In the genomic region with DNA sequence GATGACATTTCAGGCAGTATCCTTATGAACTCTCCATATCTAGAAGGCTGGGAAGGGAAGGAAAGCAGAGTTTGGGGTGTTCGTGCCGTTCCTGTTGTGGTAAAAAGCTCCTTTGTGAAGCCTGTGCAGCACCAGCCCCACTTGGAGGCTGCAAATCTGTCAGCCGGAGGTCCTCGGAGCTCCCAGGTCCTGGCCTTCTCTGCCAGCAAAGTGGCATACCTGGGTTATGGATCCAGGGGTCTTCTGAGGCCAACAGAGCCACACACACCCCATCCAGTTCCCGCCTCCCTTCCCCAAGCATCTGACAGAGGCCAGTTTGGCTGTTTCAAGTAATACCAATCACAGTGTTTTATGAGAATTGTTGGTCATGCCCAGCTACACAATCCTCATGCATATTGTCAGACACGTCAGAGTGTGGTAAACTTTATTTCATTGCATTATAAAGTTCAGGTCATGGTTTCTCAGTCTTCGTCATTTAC, we compare ENCODE assay signal across 24 cellular contexts.
"Had no signal": no experiment of that assay in that cellular context is flagged by ENCODE, and none has a peak within 500 bp of the region (broad histone marks: within the 10 kb centered on the region; RNA-seq: fewer than 3 reads in every experiment).

No MANE protein-coding gene starts in this region.

- H3K9me3 Mint-ChIP-seq: activated naive CD4-positive, alpha-beta T cell treated with anti-CD3 and anti-CD28 coated beads, Interleukin-2, amount 50 U/mL, for 72 hours; activated T-cell treated with anti-CD3 and anti-CD28 coated beads, Interleukin-2, amount 50 U/mL, for 72 hours; nephron; stimulated activated effector memory CD8-positive, alpha-beta T cell treated with anti-CD3 and anti-CD28 coated beads, Interleukin-12 subunit alpha, Interleukin-12 subunit beta, amount 100 ng/mL, for 72 hours; stimulated activated naive CD8-positive, alpha-beta T cell treated with anti-CD3 and anti-CD28 coated beads, Interleukin-15, Interleukin-2, amounts not matched to agents 100 ng/mL and 50 ng/mL, for 24 hours had no signal

- H3K4me1 ChIP-seq: colonic mucosa, uterus had no signal

- H3K4me3 ChIP-seq: colonic mucosa, dorsolateral prefrontal cortex, left ventricle myocardium inferior, lung, mucosa of descending colon, ovary, skin epidermis, thoracic aorta, uterus had no signal

- H3K9me3 ChIP-seq: colonic mucosa, left ventricle myocardium inferior, mucosa of descending colon, ovary, thoracic aorta, uterus had no signal

- H3K4me3 Mint-ChIP-seq: activated T-cell treated with anti-CD3 and anti-CD28 coated beads, Interleukin-2, amount 50 U/mL, for 72 hours; nephron; stimulated activated effector memory CD8-positive, alpha-beta T cell treated with anti-CD3 and anti-CD28 coated beads, Interleukin-12 subunit alpha, Interleukin-12 subunit beta, amount 100 ng/mL, for 72 hours; stimulated activated naive CD8-positive, alpha-beta T cell treated with anti-CD3 and anti-CD28 coated beads, Interleukin-15, Interleukin-2, amounts not matched to agents 100 ng/mL and 50 ng/mL, for 24 hours had no signal

- DNase-seq: activated CD4-positive, alpha-beta T cell treated with anti-CD3 and anti-CD28 coated beads for 4 hours; activated CD4-positive, alpha-beta T cell treated with anti-CD3 and anti-CD28 coated beads, Interleukin-2, amount 50 U/mL, for 4 hours; activated naive CD4-positive, alpha-beta T cell; activated T-cell treated with anti-CD3 and anti-CD28 coated beads for 4 hours; activated T-cell treated with anti-CD3 and anti-CD28 coated beads, Interleukin-2, amount 50 U/mL, for 72 hours; anterior cingulate cortex; colonic mucosa; dorsolateral prefrontal cortex; effector memory CD4-positive, alpha-beta T cell; left ventricle myocardium inferior; mucosa of descending colon; ovary; stimulated activated CD4-positive, alpha-beta T cell treated with anti-CD3 and anti-CD28 coated beads, Interleukin-4, amount 100 ng/mL, for 24 hours; trophoblast cell; uterus had no signal

- ATAC-seq: activated naive CD4-positive, alpha-beta T cell treated with anti-CD3 and anti-CD28 coated beads, Interleukin-2, amount 50 U/mL, for 72 hours; activated T-cell treated with anti-CD3 and anti-CD28 coated beads, Interleukin-2, amount 50 U/mL, for 72 hours; mucosa of descending colon; sciatic nerve; stimulated activated effector memory CD8-positive, alpha-beta T cell treated with anti-CD3 and anti-CD28 coated beads, Interleukin-12 subunit alpha, Interleukin-12 subunit beta, amount 100 ng/mL, for 72 hours had no signal

- H3K27me3 Mint-ChIP-seq: stimulated activated naive CD8-positive, alpha-beta T cell treated with anti-CD3 and anti-CD28 coated beads, Interleukin-15, Interleukin-2, amounts not matched to agents 100 ng/mL and 50 ng/mL, for 24 hours had no signal

- H3K27me3 ChIP-seq: colonic mucosa, dorsolateral prefrontal cortex, ovary, uterus had no signal

- H3K27ac Mint-ChIP-seq: activated naive CD4-positive, alpha-beta T cell treated with anti-CD3 and anti-CD28 coated beads, Interleukin-2, amount 50 U/mL, for 72 hours; activated T-cell treated with anti-CD3 and anti-CD28 coated beads, Interleukin-2, amount 50 U/mL, for 72 hours; nephron; progenitor cell of endocrine pancreas; stimulated activated naive CD8-positive, alpha-beta T cell treated with anti-CD3 and anti-CD28 coated beads, Interleukin-15, Interleukin-2, amounts not matched to agents 100 ng/mL and 50 ng/mL, for 24 hours had no signal

- H3K36me3 Mint-ChIP-seq: activated naive CD4-positive, alpha-beta T cell treated with anti-CD3 and anti-CD28 coated beads, Interleukin-2, amount 50 U/mL, for 72 hours; stimulated activated effector memory CD8-positive, alpha-beta T cell treated with anti-CD3 and anti-CD28 coated beads, Interleukin-12 subunit alpha, Interleukin-12 subunit beta, amount 100 ng/mL, for 72 hours had no signal

- H3K27ac ChIP-seq: colonic mucosa, dorsolateral prefrontal cortex, left ventricle myocardium inferior, ovary, thoracic aorta, uterus had no signal

- H3K36me3 ChIP-seq: colonic mucosa, left ventricle myocardium inferior, ovary, thoracic aorta, uterus had no signal
